In the genomic region with DNA sequence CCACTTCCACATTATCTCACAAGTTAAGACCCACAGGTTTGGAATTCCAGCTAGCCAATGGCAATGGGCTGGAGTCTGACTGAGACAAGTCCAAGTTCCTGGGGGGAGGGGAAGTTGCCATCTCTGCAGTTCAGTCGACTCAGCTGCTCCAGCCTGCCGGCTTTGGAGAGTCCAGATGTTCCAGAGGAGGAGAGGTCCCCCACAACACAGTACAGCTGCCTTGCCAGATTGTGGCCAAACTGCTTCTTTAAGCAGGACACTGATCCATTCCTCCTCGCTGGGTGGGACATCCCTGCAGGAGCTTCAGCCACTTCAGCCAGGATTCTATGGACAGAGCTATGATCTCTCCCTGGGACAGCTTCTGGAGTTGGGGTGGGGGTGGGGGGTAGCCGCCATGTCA, we compare ENCODE assay signal across 28 cellular contexts.
"Had no signal": no experiment of that assay in that cellular context is flagged by ENCODE, and none has a peak within 500 bp of the region (broad histone marks: within the 10 kb centered on the region; RNA-seq: fewer than 3 reads in every experiment).

No MANE protein-coding gene starts in this region.

- H3K9me3 ChIP-seq: body of pancreas, colonic mucosa, gastroesophageal sphincter had no signal

- H3K27ac ChIP-seq: body of pancreas, cardiac muscle cell, colonic mucosa, epithelial cell of prostate, esophagus squamous epithelium, gastroesophageal sphincter, heart right ventricle, WERI-Rb-1 had no signal

- DNase-seq: activated B cell treated with CpG ODN at 0.5 μM for 24 hours; activated CD4-positive, alpha-beta T cell treated with anti-CD3 and anti-CD28 coated beads for 48 hours; activated CD4-positive, alpha-beta T cell treated with anti-CD3 and anti-CD28 coated beads, Interleukin-2, amount 50 U/mL, for 1 hour; activated CD4-positive, alpha-beta T cell treated with anti-CD3 and anti-CD28 coated beads, Interleukin-2, amount 50 U/mL, for 48 hours; activated CD8-positive, alpha-beta memory T cell treated with anti-CD3 and anti-CD28 coated beads for 24 hours; activated CD8-positive, alpha-beta T cell treated with anti-CD3 and anti-CD28 coated beads for 36 hours; activated effector memory CD4-positive, alpha-beta T cell treated with Interleukin-2 at 50 U/mL for 16 hours; activated gamma-delta T cell treated with Interleukin-2 at 50 U/mL for 16 hours; activated naive CD4-positive, alpha-beta T cell treated with anti-CD3 and anti-CD28 coated beads, Interleukin-2, amount 50 U/mL, for 16 hours; activated naive CD4-positive, alpha-beta T cell treated with Interleukin-2 at 50 U/mL for 16 hours; activated T-cell treated with anti-CD3 and anti-CD28 coated beads, Interleukin-2, amount 50 U/mL, for 4 hours; amniotic stem cell; aorta; body of pancreas; central memory CD4-positive, alpha-beta T cell; cerebellar nuclear complex; colonic mucosa; effector CD8-positive, alpha-beta T cell; esophagus squamous epithelium; foreskin melanocyte; heart right ventricle; T1000; WERI-Rb-1 had no signal

- H3K27me3 ChIP-seq: body of pancreas, cardiac muscle cell, colonic mucosa, esophagus squamous epithelium, gastroesophageal sphincter, heart right ventricle had no signal

- H3K4me1 ChIP-seq: body of pancreas, colonic mucosa, esophagus squamous epithelium, gastroesophageal sphincter, heart right ventricle had no signal

- H3K4me3 ChIP-seq: body of pancreas, cardiac muscle cell, colonic mucosa, esophagus squamous epithelium, gastroesophageal sphincter, heart right ventricle had no signal

- ATAC-seq: activated CD4-positive, CD25-positive, alpha-beta regulatory T cell treated with anti-CD3 and anti-CD28 coated beads, Interleukin-2, amount 50 U/mL, for 24 hours; activated CD8-positive, alpha-beta T cell treated with anti-CD3 and anti-CD28 coated beads for 36 hours; activated T-cell treated with anti-CD3 and anti-CD28 coated beads, Interleukin-2, amount 50 U/mL, for 4 hours; activated T-helper 17 cell treated with anti-CD3 and anti-CD28 coated beads, Interleukin-2, amount 50 U/mL, for 72 hours; body of pancreas; gastroesophageal sphincter; heart right ventricle had no signal

- H3K36me3 ChIP-seq: cardiac muscle cell, colonic mucosa, esophagus squamous epithelium, gastroesophageal sphincter, heart right ventricle, WERI-Rb-1 had no signal
